Comparison of ENCODE assay signal across 21 cellular contexts in the genomic region with DNA sequence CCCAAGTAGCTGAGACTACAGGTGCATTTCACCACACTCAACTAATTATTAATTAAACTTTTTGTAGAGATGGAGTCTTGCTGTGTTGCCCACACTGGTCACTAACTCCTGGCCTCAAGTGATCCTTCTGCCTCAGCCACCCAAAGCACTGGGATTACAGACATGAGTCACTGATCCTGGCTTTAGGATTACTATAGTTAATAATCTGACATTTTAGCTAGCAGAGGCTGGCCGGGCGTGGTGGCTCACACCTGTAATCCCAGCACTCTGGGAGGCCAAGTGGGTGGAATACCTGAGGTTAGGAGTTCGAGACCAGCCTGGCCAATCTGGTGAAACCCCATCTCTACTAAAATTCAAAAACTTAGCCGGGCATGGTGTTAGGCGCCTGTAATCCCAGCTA.
"Had no signal": no experiment of that assay in that cellular context is flagged by ENCODE, and none has a peak within 500 bp of the region (broad histone marks: within the 10 kb centered on the region; RNA-seq: fewer than 3 reads in every experiment).

No MANE protein-coding gene starts in this region.

- H3K27ac Mint-ChIP-seq: neural progenitor cell; stimulated activated naive B cell treated with anti-CD40 and anti-IgM and Interleukin-4, amounts not matched to agents 10 μg/mL and 1 μg/mL and 100 μg/mL, for 72 hours; stimulated activated naive CD8-positive, alpha-beta T cell treated with anti-CD3 and anti-CD28 coated beads, Interleukin-15, amount 100 ng/mL, for 72 hours had no signal

- H3K9me3 ChIP-seq: esophagus squamous epithelium, gastroesophageal sphincter, pancreas, testis, tibial nerve had no signal

- H3K9ac ChIP-seq: neural progenitor cell had no signal

- H3K4me3 Mint-ChIP-seq: neural progenitor cell; stimulated activated naive B cell treated with anti-CD40 and anti-IgM and Interleukin-4, amounts not matched to agents 10 μg/mL and 1 μg/mL and 100 μg/mL, for 72 hours; stimulated activated naive CD8-positive, alpha-beta T cell treated with anti-CD3 and anti-CD28 coated beads, Interleukin-15, amount 100 ng/mL, for 72 hours had no signal

- H3K4me1 Mint-ChIP-seq: neural progenitor cell had no signal

- ATAC-seq: gastroesophageal sphincter; left lobe of liver; naive thymus-derived CD8-positive, alpha-beta T cell; pancreas; right cardiac atrium; stimulated activated naive B cell treated with anti-CD40 and anti-IgM and Interleukin-4, amounts not matched to agents 10 μg/mL and 1 μg/mL and 100 μg/mL, for 72 hours; stimulated activated naive CD8-positive, alpha-beta T cell treated with anti-CD3 and anti-CD28 coated beads, Interleukin-15, amount 100 ng/mL, for 72 hours had no signal

- H3K27ac ChIP-seq: epithelial cell of prostate, esophagus squamous epithelium, gastroesophageal sphincter, neural progenitor cell, pancreas, testis, tibial nerve had no signal

- H3K27me3 Mint-ChIP-seq: naive thymus-derived CD8-positive, alpha-beta T cell; progenitor cell of endocrine pancreas; stimulated activated naive B cell treated with anti-CD40 and anti-IgM and Interleukin-4, amounts not matched to agents 10 μg/mL and 1 μg/mL and 100 μg/mL, for 72 hours; stimulated activated naive CD8-positive, alpha-beta T cell treated with anti-CD3 and anti-CD28 coated beads, Interleukin-15, amount 100 ng/mL, for 72 hours had no signal

- DNase-seq: cortex of kidney; effector memory CD4-positive, alpha-beta T cell; esophagus squamous epithelium; foreskin fibroblast; glutamatergic neuron; islet precursor cell; mammary epithelial cell; naive thymus-derived CD8-positive, alpha-beta T cell; nucleus accumbens; pancreas; right cardiac atrium; stimulated activated CD4-positive, alpha-beta T cell treated with anti-CD3 and anti-CD28 coated beads, Interleukin-4, amount 100 ng/mL, for 1 hour; stimulated activated naive B cell treated with anti-CD40 and anti-IgM and Interleukin-4, amounts not matched to agents 10 μg/mL and 1 μg/mL and 100 μg/mL, for 72 hours; stimulated activated naive CD8-positive, alpha-beta T cell treated with anti-CD3 and anti-CD28 coated beads, Interleukin-15, amount 100 ng/mL, for 72 hours; testis had no signal

- H3K4me1 ChIP-seq: neural progenitor cell, testis had no signal

- H3K4me2 ChIP-seq: neural progenitor cell had no signal

- H2AFZ ChIP-seq: neural progenitor cell had no signal

- H3K36me3 ChIP-seq: esophagus squamous epithelium, gastroesophageal sphincter, neural progenitor cell, pancreas, tibial nerve had no signal

- H3K4me3 ChIP-seq: esophagus squamous epithelium, gastroesophageal sphincter, neural progenitor cell, pancreas, testis, tibial nerve had no signal

- H3K27me3 ChIP-seq: esophagus squamous epithelium, gastroesophageal sphincter, neural progenitor cell, pancreas, testis, tibial nerve had no signal
